ENCODE assay signal across 1 cellular context in the genomic region with DNA sequence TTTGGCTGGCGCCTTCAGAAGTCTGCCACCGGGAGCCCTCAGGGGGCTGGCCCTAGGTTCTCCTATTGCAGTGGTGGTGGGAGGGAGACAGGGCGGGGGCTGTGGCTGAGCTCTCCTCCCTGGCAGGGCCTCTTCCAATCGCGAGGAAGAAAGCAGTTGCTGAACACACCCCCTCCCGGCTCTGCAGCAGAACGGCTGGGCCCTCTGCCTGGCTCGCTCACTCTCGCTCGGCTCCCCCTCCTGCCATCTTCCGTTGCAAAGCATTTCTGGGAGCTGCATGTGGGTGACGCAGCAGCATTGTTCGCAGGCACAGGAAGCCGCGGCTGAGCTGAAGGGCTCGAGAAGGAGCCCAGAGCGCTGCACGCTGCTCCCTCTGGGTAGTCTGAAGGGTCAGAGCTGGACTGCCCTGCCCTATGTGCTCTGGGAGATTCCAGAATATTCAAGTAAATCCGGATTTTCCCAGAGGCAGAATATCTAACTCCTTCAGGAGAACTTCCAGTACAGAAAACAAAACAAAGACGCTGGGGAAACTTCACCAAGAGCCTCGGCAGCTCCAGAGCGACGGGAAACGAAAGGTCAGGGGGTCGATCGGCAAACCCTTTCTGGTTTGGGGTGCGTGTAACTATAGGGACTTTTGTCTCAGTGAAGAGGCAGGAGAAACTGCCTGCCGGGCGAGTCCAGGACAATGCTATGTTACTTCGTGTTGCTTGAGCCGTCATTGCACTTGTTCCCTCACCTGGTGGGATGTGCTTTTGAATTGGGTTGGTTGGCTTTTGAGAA.
TF ChIP-seq lines count a peak whose summit lies in the region.

No MANE protein-coding gene starts in this region.

TF ChIP-seq in H1, 55 proteins besides CTCF, POLR2A, EP300 and RAD21:
- TF ChIP-seq MAFK (IDR thresholded peaks at IDR 0.05; ENCODE audit: low read depth, low read length): peak; percentile 69; the same call in 1 of the 2 replicates
- peak; percentile 97 for TF ChIP-seq TBP (IDR thresholded peaks at IDR 0.05; ENCODE audit: low read depth, low read length)
- no peak for TF ChIP-seq NRF1 (IDR thresholded peaks at IDR 0.05; ENCODE audit: low read depth, low read length)
- TF ChIP-seq KDM5A (IDR thresholded peaks at IDR 0.05; ENCODE audit: low read length): no peak
- TF ChIP-seq, protein P1, sequence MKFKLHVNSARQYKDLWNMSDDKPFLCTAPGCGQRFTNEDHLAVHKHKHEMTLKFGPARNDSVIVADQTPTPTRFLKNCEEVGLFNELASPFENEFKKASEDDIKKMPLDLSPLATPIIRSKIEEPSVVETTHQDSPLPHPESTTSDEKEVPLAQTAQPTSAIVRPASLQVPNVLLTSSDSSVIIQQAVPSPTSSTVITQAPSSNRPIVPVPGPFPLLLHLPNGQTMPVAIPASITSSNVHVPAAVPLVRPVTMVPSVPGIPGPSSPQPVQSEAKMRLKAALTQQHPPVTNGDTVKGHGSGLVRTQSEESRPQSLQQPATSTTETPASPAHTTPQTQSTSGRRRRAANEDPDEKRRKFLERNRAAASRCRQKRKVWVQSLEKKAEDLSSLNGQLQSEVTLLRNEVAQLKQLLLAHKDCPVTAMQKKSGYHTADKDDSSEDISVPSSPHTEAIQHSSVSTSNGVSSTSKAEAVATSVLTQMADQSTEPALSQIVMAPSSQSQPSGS (IDR thresholded peaks at IDR 0.05; ENCODE audit: low read length): no peak
- no peak for TF ChIP-seq BCL11A (IDR thresholded peaks at IDR 0.05; ENCODE audit: low read depth in 2 of 2, low read length in 2 of 2)
- peak; percentile 99 for TF ChIP-seq POLR2AphosphoS5 (IDR thresholded peaks at IDR 0.05; ENCODE audit: low read depth, low read length)
- TF ChIP-seq CBX8 (IDR thresholded peaks at IDR 0.05; ENCODE audit: borderline replicate concordance, low read depth, low read length): no peak
- no peak for TF ChIP-seq SIRT6 (IDR thresholded peaks at IDR 0.05; ENCODE audit: low read length)
- TF ChIP-seq, protein P2, sequence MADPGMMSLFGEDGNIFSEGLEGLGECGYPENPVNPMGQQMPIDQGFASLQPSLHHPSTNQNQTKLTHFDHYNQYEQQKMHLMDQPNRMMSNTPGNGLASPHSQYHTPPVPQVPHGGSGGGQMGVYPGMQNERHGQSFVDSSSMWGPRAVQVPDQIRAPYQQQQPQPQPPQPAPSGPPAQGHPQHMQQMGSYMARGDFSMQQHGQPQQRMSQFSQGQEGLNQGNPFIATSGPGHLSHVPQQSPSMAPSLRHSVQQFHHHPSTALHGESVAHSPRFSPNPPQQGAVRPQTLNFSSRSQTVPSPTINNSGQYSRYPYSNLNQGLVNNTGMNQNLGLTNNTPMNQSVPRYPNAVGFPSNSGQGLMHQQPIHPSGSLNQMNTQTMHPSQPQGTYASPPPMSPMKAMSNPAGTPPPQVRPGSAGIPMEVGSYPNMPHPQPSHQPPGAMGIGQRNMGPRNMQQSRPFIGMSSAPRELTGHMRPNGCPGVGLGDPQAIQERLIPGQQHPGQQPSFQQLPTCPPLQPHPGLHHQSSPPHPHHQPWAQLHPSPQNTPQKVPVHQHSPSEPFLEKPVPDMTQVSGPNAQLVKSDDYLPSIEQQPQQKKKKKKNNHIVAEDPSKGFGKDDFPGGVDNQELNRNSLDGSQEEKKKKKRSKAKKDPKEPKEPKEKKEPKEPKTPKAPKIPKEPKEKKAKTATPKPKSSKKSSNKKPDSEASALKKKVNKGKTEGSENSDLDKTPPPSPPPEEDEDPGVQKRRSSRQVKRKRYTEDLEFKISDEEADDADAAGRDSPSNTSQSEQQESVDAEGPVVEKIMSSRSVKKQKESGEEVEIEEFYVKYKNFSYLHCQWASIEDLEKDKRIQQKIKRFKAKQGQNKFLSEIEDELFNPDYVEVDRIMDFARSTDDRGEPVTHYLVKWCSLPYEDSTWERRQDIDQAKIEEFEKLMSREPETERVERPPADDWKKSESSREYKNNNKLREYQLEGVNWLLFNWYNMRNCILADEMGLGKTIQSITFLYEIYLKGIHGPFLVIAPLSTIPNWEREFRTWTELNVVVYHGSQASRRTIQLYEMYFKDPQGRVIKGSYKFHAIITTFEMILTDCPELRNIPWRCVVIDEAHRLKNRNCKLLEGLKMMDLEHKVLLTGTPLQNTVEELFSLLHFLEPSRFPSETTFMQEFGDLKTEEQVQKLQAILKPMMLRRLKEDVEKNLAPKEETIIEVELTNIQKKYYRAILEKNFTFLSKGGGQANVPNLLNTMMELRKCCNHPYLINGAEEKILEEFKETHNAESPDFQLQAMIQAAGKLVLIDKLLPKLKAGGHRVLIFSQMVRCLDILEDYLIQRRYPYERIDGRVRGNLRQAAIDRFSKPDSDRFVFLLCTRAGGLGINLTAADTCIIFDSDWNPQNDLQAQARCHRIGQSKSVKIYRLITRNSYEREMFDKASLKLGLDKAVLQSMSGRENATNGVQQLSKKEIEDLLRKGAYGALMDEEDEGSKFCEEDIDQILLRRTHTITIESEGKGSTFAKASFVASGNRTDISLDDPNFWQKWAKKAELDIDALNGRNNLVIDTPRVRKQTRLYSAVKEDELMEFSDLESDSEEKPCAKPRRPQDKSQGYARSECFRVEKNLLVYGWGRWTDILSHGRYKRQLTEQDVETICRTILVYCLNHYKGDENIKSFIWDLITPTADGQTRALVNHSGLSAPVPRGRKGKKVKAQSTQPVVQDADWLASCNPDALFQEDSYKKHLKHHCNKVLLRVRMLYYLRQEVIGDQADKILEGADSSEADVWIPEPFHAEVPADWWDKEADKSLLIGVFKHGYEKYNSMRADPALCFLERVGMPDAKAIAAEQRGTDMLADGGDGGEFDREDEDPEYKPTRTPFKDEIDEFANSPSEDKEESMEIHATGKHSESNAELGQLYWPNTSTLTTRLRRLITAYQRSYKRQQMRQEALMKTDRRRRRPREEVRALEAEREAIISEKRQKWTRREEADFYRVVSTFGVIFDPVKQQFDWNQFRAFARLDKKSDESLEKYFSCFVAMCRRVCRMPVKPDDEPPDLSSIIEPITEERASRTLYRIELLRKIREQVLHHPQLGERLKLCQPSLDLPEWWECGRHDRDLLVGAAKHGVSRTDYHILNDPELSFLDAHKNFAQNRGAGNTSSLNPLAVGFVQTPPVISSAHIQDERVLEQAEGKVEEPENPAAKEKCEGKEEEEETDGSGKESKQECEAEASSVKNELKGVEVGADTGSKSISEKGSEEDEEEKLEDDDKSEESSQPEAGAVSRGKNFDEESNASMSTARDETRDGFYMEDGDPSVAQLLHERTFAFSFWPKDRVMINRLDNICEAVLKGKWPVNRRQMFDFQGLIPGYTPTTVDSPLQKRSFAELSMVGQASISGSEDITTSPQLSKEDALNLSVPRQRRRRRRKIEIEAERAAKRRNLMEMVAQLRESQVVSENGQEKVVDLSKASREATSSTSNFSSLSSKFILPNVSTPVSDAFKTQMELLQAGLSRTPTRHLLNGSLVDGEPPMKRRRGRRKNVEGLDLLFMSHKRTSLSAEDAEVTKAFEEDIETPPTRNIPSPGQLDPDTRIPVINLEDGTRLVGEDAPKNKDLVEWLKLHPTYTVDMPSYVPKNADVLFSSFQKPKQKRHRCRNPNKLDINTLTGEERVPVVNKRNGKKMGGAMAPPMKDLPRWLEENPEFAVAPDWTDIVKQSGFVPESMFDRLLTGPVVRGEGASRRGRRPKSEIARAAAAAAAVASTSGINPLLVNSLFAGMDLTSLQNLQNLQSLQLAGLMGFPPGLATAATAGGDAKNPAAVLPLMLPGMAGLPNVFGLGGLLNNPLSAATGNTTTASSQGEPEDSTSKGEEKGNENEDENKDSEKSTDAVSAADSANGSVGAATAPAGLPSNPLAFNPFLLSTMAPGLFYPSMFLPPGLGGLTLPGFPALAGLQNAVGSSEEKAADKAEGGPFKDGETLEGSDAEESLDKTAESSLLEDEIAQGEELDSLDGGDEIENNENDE (IDR thresholded peaks at IDR 0.05; ENCODE audit: insufficient replicate concordance, low read length): no peak
- no peak for TF ChIP-seq HDAC6 (IDR thresholded peaks at IDR 0.05; ENCODE audit: low read depth, low read length)
- no peak for TF ChIP-seq SIX5 (IDR thresholded peaks at IDR 0.05; ENCODE audit: low read depth, low read length)
- no peak for TF ChIP-seq CTBP2 (IDR thresholded peaks at IDR 0.05; ENCODE audit: borderline replicate concordance, insufficient read depth, insufficient read length, low read length)
- TF ChIP-seq BACH1 (IDR thresholded peaks at IDR 0.05; ENCODE audit: low read length): peak; percentile 89
- no peak for TF ChIP-seq SP4 (IDR thresholded peaks at IDR 0.05; ENCODE audit: low read length)
- TF ChIP-seq CREB1 (IDR thresholded peaks at IDR 0.05): peak; percentile 85
- TF ChIP-seq ZNF274 (IDR thresholded peaks at IDR 0.05; ENCODE audit: borderline replicate concordance, extremely low read depth, low read length): no peak
- TF ChIP-seq CBX5 (IDR thresholded peaks at IDR 0.05; ENCODE audit: low read depth, low read length): no peak
- TF ChIP-seq, protein P3, sequence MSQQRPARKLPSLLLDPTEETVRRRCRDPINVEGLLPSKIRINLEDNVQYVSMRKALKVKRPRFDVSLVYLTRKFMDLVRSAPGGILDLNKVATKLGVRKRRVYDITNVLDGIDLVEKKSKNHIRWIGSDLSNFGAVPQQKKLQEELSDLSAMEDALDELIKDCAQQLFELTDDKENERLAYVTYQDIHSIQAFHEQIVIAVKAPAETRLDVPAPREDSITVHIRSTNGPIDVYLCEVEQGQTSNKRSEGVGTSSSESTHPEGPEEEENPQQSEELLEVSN (IDR thresholded peaks at IDR 0.05): no peak
- peak; percentile 64 for TF ChIP-seq PHF8 (conservative IDR thresholded peaks at IDR 0.05; ENCODE audit: low read depth, low read length)
- no peak for TF ChIP-seq POU5F1 (IDR thresholded peaks at IDR 0.05; ENCODE audit: low read depth, low read length)
- 0 out of 2 replicates have a peak, but pooled peaks have one; percentile 31 for TF ChIP-seq CHD1 (IDR thresholded peaks at IDR 0.05; ENCODE audit: low read depth, low read length)
- no peak for TF ChIP-seq EZH2 (IDR thresholded peaks at IDR 0.05; ENCODE audit: low read depth, low read length, severe bottlenecking)
- TF ChIP-seq SIN3A (conservative IDR thresholded peaks at IDR 0.05 in 1 of 2, IDR thresholded peaks at IDR 0.05 in 1 of 2; ENCODE audit: low read depth in 1 of 2, low read length in 2 of 2): peak; percentile 73 to 89; a peak in 2 of 4 replicates
- TF ChIP-seq, protein P4, sequence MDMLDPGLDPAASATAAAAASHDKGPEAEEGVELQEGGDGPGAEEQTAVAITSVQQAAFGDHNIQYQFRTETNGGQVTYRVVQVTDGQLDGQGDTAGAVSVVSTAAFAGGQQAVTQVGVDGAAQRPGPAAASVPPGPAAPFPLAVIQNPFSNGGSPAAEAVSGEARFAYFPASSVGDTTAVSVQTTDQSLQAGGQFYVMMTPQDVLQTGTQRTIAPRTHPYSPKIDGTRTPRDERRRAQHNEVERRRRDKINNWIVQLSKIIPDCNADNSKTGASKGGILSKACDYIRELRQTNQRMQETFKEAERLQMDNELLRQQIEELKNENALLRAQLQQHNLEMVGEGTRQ (IDR thresholded peaks at IDR 0.05; ENCODE audit: low read length): no peak
- peak; percentile 51; the same call in 1 of the 2 replicates for TF ChIP-seq JUND (IDR thresholded peaks at IDR 0.05; ENCODE audit: low read length)
- no peak for TF ChIP-seq GABPA (IDR thresholded peaks at IDR 0.05; ENCODE audit: borderline replicate concordance, insufficient read depth, low read length)
- no peak for TF ChIP-seq SAP30 (IDR thresholded peaks at IDR 0.05; ENCODE audit: insufficient read depth, insufficient replicate concordance, low read length)
- TF ChIP-seq GTF2F1 (IDR thresholded peaks at IDR 0.05; ENCODE audit: borderline replicate concordance, low read depth, low read length): peak; percentile 36; the same call in 1 of the 2 replicates
- 0 out of 2 replicates have a peak, but pooled peaks have one; percentile 59 for TF ChIP-seq SP1 (IDR thresholded peaks at IDR 0.05; ENCODE audit: low read depth, low read length)
- TF ChIP-seq, protein P5, sequence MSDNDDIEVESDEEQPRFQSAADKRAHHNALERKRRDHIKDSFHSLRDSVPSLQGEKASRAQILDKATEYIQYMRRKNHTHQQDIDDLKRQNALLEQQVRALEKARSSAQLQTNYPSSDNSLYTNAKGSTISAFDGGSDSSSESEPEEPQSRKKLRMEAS (IDR thresholded peaks at IDR 0.05): peak; percentile 73
- TF ChIP-seq JUN (IDR thresholded peaks at IDR 0.05; ENCODE audit: low read depth, low read length): no peak
- no peak for TF ChIP-seq EGR1 (IDR thresholded peaks at IDR 0.05; ENCODE audit: borderline replicate concordance, low read depth, low read length)
- TF ChIP-seq TAF7 (optimal IDR thresholded peaks at IDR 0.05; ENCODE audit: borderline replicate concordance, low read depth, low read length): peak; percentile 98
- peak; percentile 75; the same call in 1 of the 2 replicates for TF ChIP-seq YY1 (IDR thresholded peaks at IDR 0.05; ENCODE audit: low read depth, low read length)
- TF ChIP-seq SP2 (IDR thresholded peaks at IDR 0.05; ENCODE audit: low read length): no peak
- TF ChIP-seq KDM1A (IDR thresholded peaks at IDR 0.05; ENCODE audit: borderline replicate concordance, low read length): no peak
- no peak for TF ChIP-seq RNF2 (IDR thresholded peaks at IDR 0.05; ENCODE audit: borderline replicate concordance, low read depth, low read length, missing control alignments, poor library complexity, severe bottlenecking)
- TF ChIP-seq CEBPB (IDR thresholded peaks at IDR 0.05; ENCODE audit: low read depth, low read length): 0 out of 2 replicates have a peak, but pooled peaks have one; percentile 19
- peak; percentile 100 for TF ChIP-seq TAF1 (IDR thresholded peaks at IDR 0.05; ENCODE audit: low read depth, low read length)
- TF ChIP-seq FOSL1 (IDR thresholded peaks at IDR 0.05; ENCODE audit: insufficient read depth, low read depth, low read length): no peak
- TF ChIP-seq TEAD4 (IDR thresholded peaks at IDR 0.05; ENCODE audit: low read depth, low read length): no peak
- no peak for TF ChIP-seq SUZ12 (IDR thresholded peaks at IDR 0.05; ENCODE audit: low read length)
- TF ChIP-seq RXRA (IDR thresholded peaks at IDR 0.05; ENCODE audit: insufficient read depth, low read depth, low read length): no peak
- TF ChIP-seq NANOG (IDR thresholded peaks at IDR 0.05; ENCODE audit: insufficient read depth, low read depth, low read length, poor library complexity, severe bottlenecking): no peak
- peak; percentile 52 for TF ChIP-seq SRF (IDR thresholded peaks at IDR 0.05; ENCODE audit: low read depth, low read length)
- TF ChIP-seq RFX5 (IDR thresholded peaks at IDR 0.05; ENCODE audit: borderline replicate concordance, low read depth, low read length): no peak
- no peak for TF ChIP-seq ASH2L (IDR thresholded peaks at IDR 0.05; ENCODE audit: low read length)
- no peak for TF ChIP-seq BRCA1 (IDR thresholded peaks at IDR 0.05; ENCODE audit: low read depth, low read length)
- no peak; the same call in 1 of the 2 replicates for TF ChIP-seq CHD2 (IDR thresholded peaks at IDR 0.05; ENCODE audit: low read length)
- TF ChIP-seq HDAC2 (IDR thresholded peaks at IDR 0.05; ENCODE audit: borderline replicate concordance in 1 of 2, low read depth in 2 of 2, low read length in 2 of 2): no peak
- no peak for TF ChIP-seq RBBP5 (IDR thresholded peaks at IDR 0.05; ENCODE audit: borderline replicate concordance, low read depth, low read length)
- peak; percentile 26 for TF ChIP-seq KDM4A (IDR thresholded peaks at IDR 0.05; ENCODE audit: low read depth, low read length, severe bottlenecking)
- TF ChIP-seq, protein P6, sequence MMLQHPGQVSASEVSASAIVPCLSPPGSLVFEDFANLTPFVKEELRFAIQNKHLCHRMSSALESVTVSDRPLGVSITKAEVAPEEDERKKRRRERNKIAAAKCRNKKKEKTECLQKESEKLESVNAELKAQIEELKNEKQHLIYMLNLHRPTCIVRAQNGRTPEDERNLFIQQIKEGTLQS (IDR thresholded peaks at IDR 0.05; ENCODE audit: insufficient read depth, low read depth, low read length): no peak
- no peak for TF ChIP-seq TCF12 (IDR thresholded peaks at IDR 0.05; ENCODE audit: low read depth, low read length)
